In the genomic region with DNA sequence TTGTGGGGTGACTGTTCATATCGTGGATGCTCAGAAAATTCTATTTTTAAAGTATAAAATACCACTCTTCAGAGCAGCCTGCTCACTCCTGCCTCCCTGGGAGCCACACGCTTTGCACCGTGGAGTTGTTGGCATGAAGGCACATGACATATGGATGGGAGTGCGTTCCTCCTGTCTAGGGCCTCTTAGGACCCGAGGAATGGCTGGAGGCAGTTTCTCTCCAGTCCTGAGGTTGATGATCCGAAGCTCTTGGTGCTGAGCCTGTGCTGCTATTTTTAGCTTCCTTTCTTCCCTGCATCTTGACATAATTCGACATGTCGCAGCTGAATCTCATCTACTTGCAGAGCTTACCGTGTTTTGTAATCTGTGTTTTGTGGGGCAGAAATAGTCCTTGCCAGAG, we compare ENCODE assay signal across 30 cellular contexts.
DNase-seq lines count a peak whose midpoint lies in the region; ATAC-seq, FAIRE-seq and TF ChIP-seq lines count a peak whose summit lies in the region.
"Had no signal": no experiment of that assay in that cellular context is flagged by ENCODE, and none has a peak within 500 bp of the region (broad histone marks: within the 10 kb centered on the region; RNA-seq: fewer than 3 reads in every experiment).

No MANE protein-coding gene starts in this region.

- H3K27me3 Mint-ChIP-seq in progenitor cell of endocrine pancreas = peaks cover 19% of the 10 kb centered on the region

- peaks cover 1% of the 10 kb centered on the region for H3K36me3 Mint-ChIP-seq in progenitor cell of endocrine pancreas (ENCODE audit: insufficient read depth)
- H3K36me3 Mint-ChIP-seq: activated CD4-positive, alpha-beta memory T cell treated with anti-CD3 and anti-CD28 coated beads for 36 hours; activated naive CD8-positive, alpha-beta T cell; stimulated activated effector memory CD8-positive, alpha-beta T cell treated with anti-CD3 and anti-CD28 coated beads, Interleukin-12 subunit alpha, Interleukin-12 subunit beta, amount 100 ng/mL, for 72 hours had no signal

- H3K9me3 Mint-ChIP-seq in progenitor cell of endocrine pancreas (ENCODE audit: low read depth) = peaks cover 15% of the 10 kb centered on the region
- H3K9me3 Mint-ChIP-seq: activated CD4-positive, alpha-beta memory T cell treated with anti-CD3 and anti-CD28 coated beads for 36 hours; activated T-helper 2 cell treated with anti-CD3 and anti-CD28 coated beads, Interferon-gamma antibody, Interleukin-2, Interleukin-4, amounts not matched to agents 10 μg/mL and 5 μg/mL and 100 μg/mL, durations not matched to agents 14 hours and 24 hours and 36 hours; stimulated activated effector memory CD8-positive, alpha-beta T cell treated with anti-CD3 and anti-CD28 coated beads, Interleukin-12 subunit alpha, Interleukin-12 subunit beta, amount 100 ng/mL, for 72 hours; T-helper 1 cell treated with Interleukin-12 subunit alpha and Interleukin-12 subunit beta and Interleukin-4 antibody, amounts not matched to agents 30 μg/mL and 1 μg/mL, for 36 hours had no signal

- TF ChIP-seq CTCF in progenitor cell of endocrine pancreas (IDR thresholded peaks at IDR 0.05; ENCODE audit: unreplicated experiment) = no peak

- no peak overlapping the region for H3K4me3 Mint-ChIP-seq in progenitor cell of endocrine pancreas (ENCODE audit: low read depth)
- H3K4me3 Mint-ChIP-seq: activated CD4-positive, alpha-beta memory T cell treated with anti-CD3 and anti-CD28 coated beads for 36 hours; activated naive CD8-positive, alpha-beta T cell; B cell; stimulated activated effector memory CD8-positive, alpha-beta T cell treated with anti-CD3 and anti-CD28 coated beads, Interleukin-12 subunit alpha, Interleukin-12 subunit beta, amount 100 ng/mL, for 72 hours; T-helper 1 cell treated with Interleukin-12 subunit alpha and Interleukin-12 subunit beta and Interleukin-4 antibody, amounts not matched to agents 30 μg/mL and 1 μg/mL, for 36 hours had no signal

- H3K4me1 Mint-ChIP-seq in progenitor cell of endocrine pancreas (ENCODE audit: low read depth) = no peaks in the 10 kb centered on the region
- H3K4me1 Mint-ChIP-seq: B cell; stimulated activated effector memory CD8-positive, alpha-beta T cell treated with anti-CD3 and anti-CD28 coated beads, Interleukin-12 subunit alpha, Interleukin-12 subunit beta, amount 100 ng/mL, for 72 hours had no signal

- FAIRE-seq in RCC 7860 (lab: Jason Lieb, UNC) = no peak
- FAIRE-seq: A204.1, endothelial cell of umbilical vein, GM19239, TTC549 had no signal

- no peak for ATAC-seq in stimulated activated naive CD8-positive, alpha-beta T cell treated with anti-CD3 and anti-CD28 coated beads, Interleukin-15, Interleukin-2, amounts not matched to agents 100 U/mL and 50 U/mL, for 24 hours
- ATAC-seq: activated CD4-positive, CD25-positive, alpha-beta regulatory T cell treated with anti-CD3 and anti-CD28 coated beads, Interleukin-2, amount 50 U/mL, for 24 hours; heart right ventricle; stimulated activated effector memory CD8-positive, alpha-beta T cell treated with anti-CD3 and anti-CD28 coated beads, Interleukin-12 subunit alpha, Interleukin-12 subunit beta, amount 100 ng/mL, for 72 hours had no signal

- no peak overlapping the region for H3K27ac Mint-ChIP-seq in progenitor cell of endocrine pancreas
- H3K27ac Mint-ChIP-seq: activated CD4-positive, alpha-beta memory T cell treated with anti-CD3 and anti-CD28 coated beads for 36 hours; activated naive CD8-positive, alpha-beta T cell; activated T-helper 2 cell treated with anti-CD3 and anti-CD28 coated beads, Interferon-gamma antibody, Interleukin-2, Interleukin-4, amounts not matched to agents 10 μg/mL and 5 μg/mL and 100 μg/mL, durations not matched to agents 14 hours and 24 hours and 36 hours; B cell; stimulated activated effector memory CD8-positive, alpha-beta T cell treated with anti-CD3 and anti-CD28 coated beads, Interleukin-12 subunit alpha, Interleukin-12 subunit beta, amount 100 ng/mL, for 72 hours; T-helper 1 cell treated with Interleukin-12 subunit alpha and Interleukin-12 subunit beta and Interleukin-4 antibody, amounts not matched to agents 30 μg/mL and 1 μg/mL, for 36 hours had no signal

- DNase-seq in Ammon's horn (ENCODE audit: low spot score) = peak; percentile 54
- DNase-seq in NCI-H446 (lab: John Stamatoyannopoulos, UW) = peak; percentile 65 to 92
- peak; percentile 17 for DNase-seq in ecto neural progenitor cell (ENCODE audit: low spot score)
- DNase-seq in occipital lobe (lab: John Stamatoyannopoulos, UW) = peak; percentile 71
- no peak for DNase-seq in NCI-H1092 (lab: John Stamatoyannopoulos, UW)
- DNase-seq in progenitor cell of endocrine pancreas (ENCODE audit: low spot score, unreplicated experiment) = no peak
- no peak for DNase-seq in stimulated activated naive CD8-positive, alpha-beta T cell treated with anti-CD3 and anti-CD28 coated beads, Interleukin-15, Interleukin-2, amounts not matched to agents 100 U/mL and 50 U/mL, for 24 hours
- DNase-seq in RCC 7860 (ENCODE audit: low spot score) = no peak
- DNase-seq: activated CD4-positive, alpha-beta memory T cell treated with anti-CD3 and anti-CD28 coated beads for 36 hours; aorta; COR-L47; DMS79 treated with DMSO at 0.1 percent for 48 hours; heart right ventricle; mammary epithelial cell; NCI-H2029; RPMI8226; sigmoid colon; stimulated activated CD4-positive, alpha-beta T cell treated with anti-CD3 and anti-CD28 coated beads, Interleukin-4, amount 100 ng/mL, for 24 hours; testis; uterus had no signal

Comparison
In these comparisons a context has a peak if more than half of its experiments do, and no peak if none do; other contexts are left out.
1. DNase-seq: peak in Ammon's horn (single experiment), NCI-H446 (2 of 2), ecto neural progenitor cell (single experiment) and occipital lobe (single experiment); none in NCI-H1092 (single experiment), progenitor cell of endocrine pancreas (single experiment), stimulated activated naive CD8-positive, alpha-beta T cell treated with anti-CD3 and anti-CD28 coated beads, Interleukin-15, Interleukin-2, amounts not matched to agents 100 U/mL and 50 U/mL, for 24 hours (single experiment) and RCC 7860 (single experiment).